Comparison of ENCODE assay signal across 9 cellular contexts in the genomic region with DNA sequence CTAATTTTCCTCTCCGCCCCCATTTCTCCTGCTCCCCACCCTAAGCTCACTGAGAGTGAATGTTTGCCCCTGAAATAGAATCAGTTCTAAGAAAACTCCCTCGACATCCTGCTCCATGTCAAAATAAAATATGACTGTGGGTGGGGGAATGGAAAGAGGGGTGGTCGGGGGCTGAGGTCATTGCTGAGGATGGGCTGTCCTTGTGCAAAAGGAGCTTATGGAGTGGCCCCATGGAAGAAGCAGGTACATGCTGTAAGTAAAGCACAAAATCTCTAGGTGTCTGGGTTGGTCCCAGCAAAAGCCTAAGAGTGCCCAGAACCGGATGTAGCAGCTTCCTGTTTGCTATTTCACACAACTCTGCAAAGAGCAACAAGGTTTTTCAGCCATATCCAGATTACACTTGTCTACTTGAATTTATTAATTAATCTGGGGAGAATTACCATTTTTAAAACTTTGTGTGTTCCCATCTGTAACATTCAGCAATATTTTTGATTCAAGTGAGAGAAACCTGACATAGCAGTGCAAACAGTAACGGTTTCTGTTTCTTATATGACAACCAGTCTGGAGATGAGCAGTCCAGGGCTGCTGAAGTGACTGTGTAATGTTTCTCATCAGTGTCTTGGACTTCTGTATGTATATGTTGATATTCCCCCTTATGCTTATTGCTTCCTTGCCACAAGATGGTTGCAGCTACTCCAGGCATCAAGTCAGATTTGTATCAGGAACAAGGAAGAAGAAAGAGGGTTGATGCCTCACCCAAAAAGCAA. TPM values are rescaled to one million over a fixed set of nuclear protein-coding genes. Genes with fewer than 3 reads are reported as not detected.
DNase-seq lines count a peak whose midpoint lies in the region; ATAC-seq and TF ChIP-seq lines count a peak whose summit lies in the region.
"Had no signal": no experiment of that assay in that cellular context is flagged by ENCODE, and none has a peak within 500 bp of the region (broad histone marks: within the 10 kb centered on the region; RNA-seq: fewer than 3 reads in every experiment).

No MANE protein-coding gene starts in this region.

- H3K27ac ChIP-seq in BLaER1 (0 out of 2 replicates have a peak overlapping the region, but pooled peaks have one; percentile 7), upper lobe of left lung (peak overlapping the region in 3 of 4 donors; percentile 27 to 65 (median 49)), thyroid gland (no peak overlapping the region)

- H3K36me3 ChIP-seq in BLaER1 (no peaks in the 10 kb centered on the region), upper lobe of left lung (no peaks in the 10 kb centered on the region), thyroid gland (no peaks in the 10 kb centered on the region)

- no peaks in the 10 kb centered on the region for H3K36me3 Mint-ChIP-seq in mesothelial cell of epicardium

- peak overlapping the region; percentile 76 for H3K4me2 ChIP-seq in BLaER1

- peak; percentile 33 for DNase-seq in activated T-cell treated with anti-CD3 and anti-CD28 coated beads, Interleukin-2, amount 50 U/mL, for 1 hour
- DNase-seq in upper lobe of left lung (no peak), thyroid gland (no peak), SK-N-DZ (ENCODE audit: low spot score) (no peak), mesothelial cell of epicardium (ENCODE audit: low spot score in 2 of 2, unreplicated experiment in 2 of 2) (no peak)

- no peak for TF ChIP-seq POLR2A in upper lobe of left lung (IDR thresholded peaks at IDR 0.05)
- no peak for TF ChIP-seq POLR2A in thyroid gland (IDR thresholded peaks at IDR 0.05)

- peaks cover 22% of the 10 kb centered on the region for H3K27me3 Mint-ChIP-seq in mesothelial cell of epicardium (ENCODE audit: low read depth)

- H3K4me1 ChIP-seq in BLaER1 = peaks cover 32% of the 10 kb centered on the region
- H3K4me1 ChIP-seq in upper lobe of left lung = peaks cover 13 to 24% (median 19%) of the 10 kb centered on the region in 4 donors
- no peaks in the 10 kb centered on the region for H3K4me1 ChIP-seq in thyroid gland

- no peak for TF ChIP-seq EP300 in upper lobe of left lung (IDR thresholded peaks at IDR 0.05)

- peak; percentile 59 for ATAC-seq in GM19328 (IDR thresholded peaks at IDR 0.05; ENCODE audit: unreplicated experiment)
- peak; percentile 66 for ATAC-seq in HG03354 (IDR thresholded peaks at IDR 0.05; ENCODE audit: poor library complexity, severe bottlenecking, unreplicated experiment)
- ATAC-seq in upper lobe of left lung (ENCODE audit: low FRiP score in 2 of 2) = no peak

- H3K9me3 ChIP-seq in BLaER1 (no peaks in the 10 kb centered on the region), upper lobe of left lung (no peaks in the 10 kb centered on the region), thyroid gland (no peaks in the 10 kb centered on the region)

- H3K27me3 ChIP-seq in BLaER1 (no peaks in the 10 kb centered on the region), upper lobe of left lung (no peaks in the 10 kb centered on the region), thyroid gland (no peaks in the 10 kb centered on the region)

- intact Hi-C loops in thyroid gland (cut with DNase I) = no loop called here

- H3K4me3 ChIP-seq in BLaER1 (no peak overlapping the region), upper lobe of left lung (no peak overlapping the region), thyroid gland (replicated peaks in 1 of 3) (no peak overlapping the region)

- H3K4me3 Mint-ChIP-seq in mesothelial cell of epicardium = no peak overlapping the region

- H3K9ac ChIP-seq in BLaER1 = no peak overlapping the region

- TF ChIP-seq CTCF in upper lobe of left lung (IDR thresholded peaks at IDR 0.05) (no peak), thyroid gland (IDR thresholded peaks at IDR 0.05) (no peak), mesothelial cell of epicardium (IDR thresholded peaks at IDR 0.05; ENCODE audit: unreplicated experiment) (no peak)

- peaks cover 7% of the 10 kb centered on the region for H3K9me3 Mint-ChIP-seq in mesothelial cell of epicardium

- 28 to 32% methylated on average over 5 of the region's 5 CpGs for WGBS in upper lobe of left lung, 2 donors
- WGBS in thyroid gland, 2 donors = 62 to 64% methylated on average over 5 of the region's 5 CpGs

- H3K4me1 Mint-ChIP-seq in mesothelial cell of epicardium = peaks cover 4% of the 10 kb centered on the region

- H3K27ac Mint-ChIP-seq in mesothelial cell of epicardium = no peak overlapping the region

- no peaks in the 10 kb centered on the region for H4K20me1 ChIP-seq in BLaER1

RNA-seq across cellular contexts. Expression of a gene that starts 40.4 kb away (rescaled TPM):
- total RNA-seq in upper lobe of left lung = 10 to 100 TPM in 3 of 6 donors, 1 to 10 TPM in 3; 2.1 to 12.0 (median 9.8) TPM
- under 1 TPM in 2 of 4 donors, not detected in 2; 0.45 to 0.94 TPM for total RNA-seq in thyroid gland
- not detected in 2 replicates for polyA plus RNA-seq in SK-N-DZ (2014; cell fraction: cytosol; rRNA removed)
- polyA plus RNA-seq in SK-N-DZ (2014; cell fraction: nucleus; rRNA removed) = not detected in 2 replicates
- total RNA-seq in mesothelial cell of epicardium = not detected in 3 replicates
- total RNA-seq: Daoy had no signal

Comparison
In these comparisons a context has a peak if more than half of its experiments do, and no peak if none do; other contexts are left out.
1. H3K27ac ChIP-seq: peak in BLaER1 (single experiment) and upper lobe of left lung (3 of 4); none in thyroid gland (0 of 3).
2. ATAC-seq: peak in GM19328 (single experiment) and HG03354 (single experiment); none in upper lobe of left lung (0 of 2).